ENCODE assay signal across 1 cellular context in genomic region chr5:73625905-73626811, GRCh38.
TF ChIP-seq lines count a peak whose summit lies in the region.

Gene ARHGEF28, plus strand, starts transcription at chr5:73626196. Its CDS starts 58,656 bp downstream, at chr5:73684852.

TF ChIP-seq in HepG2, 621 proteins besides CTCF, POLR2A, EP300 and RAD21 (continued from another document and continues in another):
- TF ChIP-seq ZBTB7A (CRISPR knock-in tag; IDR thresholded peaks at IDR 0.05) (no peak; the same call in 1 of the 2 replicates), CEBPZ (IDR thresholded peaks at IDR 0.05; ENCODE audit: low read length) (no peak), BATF2 (CRISPR knock-in tag; IDR thresholded peaks at IDR 0.05) (0 out of 2 replicates have a peak, but pooled peaks have one; percentile 56), ISX (CRISPR knock-in tag; conservative IDR thresholded peaks at IDR 0.05) (no peak), MEIS1 (CRISPR knock-in tag; IDR thresholded peaks at IDR 0.05; ENCODE audit: borderline replicate concordance) (no peak; the same call in 1 of the 2 replicates), ATAD3A (CRISPR knock-in tag; IDR thresholded peaks at IDR 0.05) (no peak), SMARCE1 (IDR thresholded peaks at IDR 0.05; ENCODE audit: borderline replicate concordance) (no peak), ZNF609 (CRISPR knock-in tag; IDR thresholded peaks at IDR 0.05; ENCODE audit: borderline replicate concordance) (no peak; the same call in 1 of the 2 replicates), ETS1 (CRISPR knock-in tag; IDR thresholded peaks at IDR 0.05) (no peak), TCF12 (IDR thresholded peaks at IDR 0.05) (no peak), TCF12 (CRISPR knock-in tag; IDR thresholded peaks at IDR 0.05) (no peak), ZNF597 (CRISPR knock-in tag; IDR thresholded peaks at IDR 0.05) (no peak), HMG20B (CRISPR knock-in tag; conservative IDR thresholded peaks at IDR 0.05) (no peak), ZBTB44 (CRISPR knock-in tag; IDR thresholded peaks at IDR 0.05) (no peak), ISL2 (CRISPR knock-in tag; IDR thresholded peaks at IDR 0.05) (no peak), ZNF687 (CRISPR knock-in tag; IDR thresholded peaks at IDR 0.05) (peak; percentile 87), BCL3 (CRISPR knock-in tag; IDR thresholded peaks at IDR 0.05) (0 out of 2 replicates have a peak, but pooled peaks have one; percentile 40), ZNF549 (CRISPR knock-in tag; IDR thresholded peaks at IDR 0.05) (no peak), UBTF (CRISPR knock-in tag; IDR thresholded peaks at IDR 0.05) (peak; percentile 91), PTBP1 (IDR thresholded peaks at IDR 0.05; ENCODE audit: low read depth, low read length, poor library complexity, severe bottlenecking) (no peak), KAT2B (IDR thresholded peaks at IDR 0.05; ENCODE audit: borderline replicate concordance, low read depth, low read length) (no peak), ZEB1 (IDR thresholded peaks at IDR 0.05; ENCODE audit: insufficient replicate concordance, low read depth) (peak; percentile 36), HOXA5 (CRISPR knock-in tag; IDR thresholded peaks at IDR 0.05) (no peak), ZNF713 (CRISPR knock-in tag; IDR thresholded peaks at IDR 0.05) (no peak), ZNF605 (CRISPR knock-in tag; IDR thresholded peaks at IDR 0.05) (no peak), MLXIP (CRISPR knock-in tag; IDR thresholded peaks at IDR 0.05; ENCODE audit: borderline replicate concordance) (no peak), KDM6A (CRISPR knock-in tag; IDR thresholded peaks at IDR 0.05; ENCODE audit: low read depth) (no peak), DRAP1 (CRISPR knock-in tag; IDR thresholded peaks at IDR 0.05) (no peak), ZKSCAN8 (CRISPR knock-in tag; IDR thresholded peaks at IDR 0.05; ENCODE audit: borderline replicate concordance) (no peak)
